3 cellular contexts compared by ENCODE assay signal in the genomic region with DNA sequence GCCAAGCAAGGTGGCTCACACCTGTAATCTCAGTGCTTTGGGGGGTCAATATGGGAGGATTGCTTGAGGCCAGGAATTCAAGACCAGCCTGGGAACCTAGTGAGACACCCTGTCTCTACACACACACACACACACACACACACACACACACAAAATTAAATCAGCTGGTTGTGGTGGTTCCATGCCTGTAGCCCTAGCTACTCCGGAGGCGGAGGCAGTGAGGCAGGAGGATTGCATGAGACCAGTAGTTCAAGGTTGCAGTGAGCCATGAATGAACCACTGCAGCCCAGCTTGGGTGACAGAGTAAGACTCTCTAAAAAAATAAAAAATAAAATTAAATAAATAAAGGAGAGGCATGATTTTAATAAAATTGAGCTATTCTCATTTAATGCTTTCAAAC.
TF ChIP-seq lines count a peak whose summit lies in the region.

No MANE protein-coding gene starts in this region.

TF ChIP-seq in HepG2, 621 proteins besides CTCF, POLR2A, EP300 and RAD21 (continues in another document):
- TF ChIP-seq ZMYM4 (CRISPR knock-in tag; IDR thresholded peaks at IDR 0.05) (no peak), ZNF530 (CRISPR knock-in tag; IDR thresholded peaks at IDR 0.05; ENCODE audit: low read depth) (no peak), ZNF883 (CRISPR knock-in tag; IDR thresholded peaks at IDR 0.05; ENCODE audit: not compliant biosample characterization) (no peak), ZNF496 (CRISPR knock-in tag; IDR thresholded peaks at IDR 0.05; ENCODE audit: insufficient replicate concordance) (no peak), ELF3 (CRISPR knock-in tag; IDR thresholded peaks at IDR 0.05) (no peak), SRY (CRISPR knock-in tag; IDR thresholded peaks at IDR 0.05) (no peak), SALL1 (CRISPR knock-in tag; IDR thresholded peaks at IDR 0.05) (peak; percentile 36; the same call in 1 of the 2 replicates), FLYWCH1 (CRISPR knock-in tag; IDR thresholded peaks at IDR 0.05) (no peak), POGZ (CRISPR knock-in tag; IDR thresholded peaks at IDR 0.05) (no peak), ZNF644 (CRISPR knock-in tag; IDR thresholded peaks at IDR 0.05; ENCODE audit: low read depth) (peak; percentile 45; the same call in 1 of the 2 replicates), ZZZ3 (CRISPR knock-in tag; IDR thresholded peaks at IDR 0.05; ENCODE audit: borderline replicate concordance) (no peak), SETDB1 (CRISPR knock-in tag; IDR thresholded peaks at IDR 0.05; ENCODE audit: borderline replicate concordance) (no peak), RORA (CRISPR knock-in tag; IDR thresholded peaks at IDR 0.05) (no peak)
- TF ChIP-seq, protein P1, sequence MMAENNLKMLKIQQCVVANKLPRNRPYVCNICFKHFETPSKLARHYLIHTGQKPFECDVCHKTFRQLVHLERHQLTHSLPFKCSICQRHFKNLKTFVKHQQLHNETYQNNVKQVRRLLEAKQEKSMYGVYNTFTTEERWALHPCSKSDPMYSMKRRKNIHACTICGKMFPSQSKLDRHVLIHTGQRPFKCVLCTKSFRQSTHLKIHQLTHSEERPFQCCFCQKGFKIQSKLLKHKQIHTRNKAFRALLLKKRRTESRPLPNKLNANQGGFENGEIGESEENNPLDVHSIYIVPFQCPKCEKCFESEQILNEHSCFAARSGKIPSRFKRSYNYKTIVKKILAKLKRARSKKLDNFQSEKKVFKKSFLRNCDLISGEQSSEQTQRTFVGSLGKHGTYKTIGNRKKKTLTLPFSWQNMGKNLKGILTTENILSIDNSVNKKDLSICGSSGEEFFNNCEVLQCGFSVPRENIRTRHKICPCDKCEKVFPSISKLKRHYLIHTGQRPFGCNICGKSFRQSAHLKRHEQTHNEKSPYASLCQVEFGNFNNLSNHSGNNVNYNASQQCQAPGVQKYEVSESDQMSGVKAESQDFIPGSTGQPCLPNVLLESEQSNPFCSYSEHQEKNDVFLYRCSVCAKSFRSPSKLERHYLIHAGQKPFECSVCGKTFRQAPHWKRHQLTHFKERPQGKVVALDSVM (CRISPR knock-in tag; IDR thresholded peaks at IDR 0.05), result peak; percentile 96
- TF ChIP-seq, protein P2, sequence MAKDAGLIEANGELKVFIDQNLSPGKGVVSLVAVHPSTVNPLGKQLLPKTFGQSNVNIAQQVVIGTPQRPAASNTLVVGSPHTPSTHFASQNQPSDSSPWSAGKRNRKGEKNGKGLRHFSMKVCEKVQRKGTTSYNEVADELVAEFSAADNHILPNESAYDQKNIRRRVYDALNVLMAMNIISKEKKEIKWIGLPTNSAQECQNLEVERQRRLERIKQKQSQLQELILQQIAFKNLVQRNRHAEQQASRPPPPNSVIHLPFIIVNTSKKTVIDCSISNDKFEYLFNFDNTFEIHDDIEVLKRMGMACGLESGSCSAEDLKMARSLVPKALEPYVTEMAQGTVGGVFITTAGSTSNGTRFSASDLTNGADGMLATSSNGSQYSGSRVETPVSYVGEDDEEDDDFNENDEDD (CRISPR knock-in tag; IDR thresholded peaks at IDR 0.05; ENCODE audit: borderline replicate concordance), result no peak
- TF ChIP-seq, protein P3, sequence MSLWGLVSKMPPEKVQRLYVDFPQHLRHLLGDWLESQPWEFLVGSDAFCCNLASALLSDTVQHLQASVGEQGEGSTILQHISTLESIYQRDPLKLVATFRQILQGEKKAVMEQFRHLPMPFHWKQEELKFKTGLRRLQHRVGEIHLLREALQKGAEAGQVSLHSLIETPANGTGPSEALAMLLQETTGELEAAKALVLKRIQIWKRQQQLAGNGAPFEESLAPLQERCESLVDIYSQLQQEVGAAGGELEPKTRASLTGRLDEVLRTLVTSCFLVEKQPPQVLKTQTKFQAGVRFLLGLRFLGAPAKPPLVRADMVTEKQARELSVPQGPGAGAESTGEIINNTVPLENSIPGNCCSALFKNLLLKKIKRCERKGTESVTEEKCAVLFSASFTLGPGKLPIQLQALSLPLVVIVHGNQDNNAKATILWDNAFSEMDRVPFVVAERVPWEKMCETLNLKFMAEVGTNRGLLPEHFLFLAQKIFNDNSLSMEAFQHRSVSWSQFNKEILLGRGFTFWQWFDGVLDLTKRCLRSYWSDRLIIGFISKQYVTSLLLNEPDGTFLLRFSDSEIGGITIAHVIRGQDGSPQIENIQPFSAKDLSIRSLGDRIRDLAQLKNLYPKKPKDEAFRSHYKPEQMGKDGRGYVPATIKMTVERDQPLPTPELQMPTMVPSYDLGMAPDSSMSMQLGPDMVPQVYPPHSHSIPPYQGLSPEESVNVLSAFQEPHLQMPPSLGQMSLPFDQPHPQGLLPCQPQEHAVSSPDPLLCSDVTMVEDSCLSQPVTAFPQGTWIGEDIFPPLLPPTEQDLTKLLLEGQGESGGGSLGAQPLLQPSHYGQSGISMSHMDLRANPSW (CRISPR knock-in tag; IDR thresholded peaks at IDR 0.05; ENCODE audit: borderline replicate concordance), result no peak

TF ChIP-seq in HEK293, 187 proteins besides CTCF, POLR2A, EP300 and RAD21:
- TF ChIP-seq OSR2 (tag by site-specific recombination; IDR thresholded peaks at IDR 0.05) (peak; percentile 32; the same call in 1 of the 2 replicates), EGR2 (tag by site-specific recombination; IDR thresholded peaks at IDR 0.05; ENCODE audit: low read depth) (peak; percentile 30; the same call in 1 of the 2 replicates), ZFHX2 (tag by site-specific recombination; conservative IDR thresholded peaks at IDR 0.05) (peak; percentile 35; the same call in 1 of the 2 replicates), ZNF621 (tag by site-specific recombination; IDR thresholded peaks at IDR 0.05) (no peak)
- TF ChIP-seq, protein P4, sequence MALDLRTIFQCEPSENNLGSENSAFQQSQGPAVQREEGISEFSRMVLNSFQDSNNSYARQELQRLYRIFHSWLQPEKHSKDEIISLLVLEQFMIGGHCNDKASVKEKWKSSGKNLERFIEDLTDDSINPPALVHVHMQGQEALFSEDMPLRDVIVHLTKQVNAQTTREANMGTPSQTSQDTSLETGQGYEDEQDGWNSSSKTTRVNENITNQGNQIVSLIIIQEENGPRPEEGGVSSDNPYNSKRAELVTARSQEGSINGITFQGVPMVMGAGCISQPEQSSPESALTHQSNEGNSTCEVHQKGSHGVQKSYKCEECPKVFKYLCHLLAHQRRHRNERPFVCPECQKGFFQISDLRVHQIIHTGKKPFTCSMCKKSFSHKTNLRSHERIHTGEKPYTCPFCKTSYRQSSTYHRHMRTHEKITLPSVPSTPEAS (tag by site-specific recombination; IDR thresholded peaks at IDR 0.05), result peak; percentile 53

TF ChIP-seq in H1, 55 proteins besides CTCF, POLR2A, EP300 and RAD21:
- TF ChIP-seq RXRA (IDR thresholded peaks at IDR 0.05; ENCODE audit: insufficient read depth, low read depth, low read length) (no peak), TEAD4 (IDR thresholded peaks at IDR 0.05; ENCODE audit: low read depth, low read length) (no peak), SAP30 (IDR thresholded peaks at IDR 0.05; ENCODE audit: insufficient read depth, insufficient replicate concordance, low read length) (no peak), CTBP2 (IDR thresholded peaks at IDR 0.05; ENCODE audit: borderline replicate concordance, insufficient read depth, insufficient read length, low read length) (no peak), KDM1A (IDR thresholded peaks at IDR 0.05; ENCODE audit: borderline replicate concordance, low read length) (no peak), NANOG (IDR thresholded peaks at IDR 0.05; ENCODE audit: insufficient read depth, low read depth, low read length, poor library complexity, severe bottlenecking) (no peak), ASH2L (IDR thresholded peaks at IDR 0.05; ENCODE audit: low read length) (no peak), TAF7 (optimal IDR thresholded peaks at IDR 0.05; ENCODE audit: borderline replicate concordance, low read depth, low read length) (no peak), JUN (IDR thresholded peaks at IDR 0.05; ENCODE audit: low read depth, low read length) (no peak), KDM4A (IDR thresholded peaks at IDR 0.05; ENCODE audit: low read depth, low read length, severe bottlenecking) (no peak), TAF1 (IDR thresholded peaks at IDR 0.05; ENCODE audit: low read depth, low read length) (no peak), CEBPB (IDR thresholded peaks at IDR 0.05; ENCODE audit: low read depth, low read length) (no peak), FOSL1 (IDR thresholded peaks at IDR 0.05; ENCODE audit: insufficient read depth, low read depth, low read length) (no peak), SUZ12 (IDR thresholded peaks at IDR 0.05; ENCODE audit: low read length) (no peak), EGR1 (IDR thresholded peaks at IDR 0.05; ENCODE audit: borderline replicate concordance, low read depth, low read length) (no peak), GABPA (IDR thresholded peaks at IDR 0.05; ENCODE audit: borderline replicate concordance, insufficient read depth, low read length) (no peak)
- TF ChIP-seq, protein P5, sequence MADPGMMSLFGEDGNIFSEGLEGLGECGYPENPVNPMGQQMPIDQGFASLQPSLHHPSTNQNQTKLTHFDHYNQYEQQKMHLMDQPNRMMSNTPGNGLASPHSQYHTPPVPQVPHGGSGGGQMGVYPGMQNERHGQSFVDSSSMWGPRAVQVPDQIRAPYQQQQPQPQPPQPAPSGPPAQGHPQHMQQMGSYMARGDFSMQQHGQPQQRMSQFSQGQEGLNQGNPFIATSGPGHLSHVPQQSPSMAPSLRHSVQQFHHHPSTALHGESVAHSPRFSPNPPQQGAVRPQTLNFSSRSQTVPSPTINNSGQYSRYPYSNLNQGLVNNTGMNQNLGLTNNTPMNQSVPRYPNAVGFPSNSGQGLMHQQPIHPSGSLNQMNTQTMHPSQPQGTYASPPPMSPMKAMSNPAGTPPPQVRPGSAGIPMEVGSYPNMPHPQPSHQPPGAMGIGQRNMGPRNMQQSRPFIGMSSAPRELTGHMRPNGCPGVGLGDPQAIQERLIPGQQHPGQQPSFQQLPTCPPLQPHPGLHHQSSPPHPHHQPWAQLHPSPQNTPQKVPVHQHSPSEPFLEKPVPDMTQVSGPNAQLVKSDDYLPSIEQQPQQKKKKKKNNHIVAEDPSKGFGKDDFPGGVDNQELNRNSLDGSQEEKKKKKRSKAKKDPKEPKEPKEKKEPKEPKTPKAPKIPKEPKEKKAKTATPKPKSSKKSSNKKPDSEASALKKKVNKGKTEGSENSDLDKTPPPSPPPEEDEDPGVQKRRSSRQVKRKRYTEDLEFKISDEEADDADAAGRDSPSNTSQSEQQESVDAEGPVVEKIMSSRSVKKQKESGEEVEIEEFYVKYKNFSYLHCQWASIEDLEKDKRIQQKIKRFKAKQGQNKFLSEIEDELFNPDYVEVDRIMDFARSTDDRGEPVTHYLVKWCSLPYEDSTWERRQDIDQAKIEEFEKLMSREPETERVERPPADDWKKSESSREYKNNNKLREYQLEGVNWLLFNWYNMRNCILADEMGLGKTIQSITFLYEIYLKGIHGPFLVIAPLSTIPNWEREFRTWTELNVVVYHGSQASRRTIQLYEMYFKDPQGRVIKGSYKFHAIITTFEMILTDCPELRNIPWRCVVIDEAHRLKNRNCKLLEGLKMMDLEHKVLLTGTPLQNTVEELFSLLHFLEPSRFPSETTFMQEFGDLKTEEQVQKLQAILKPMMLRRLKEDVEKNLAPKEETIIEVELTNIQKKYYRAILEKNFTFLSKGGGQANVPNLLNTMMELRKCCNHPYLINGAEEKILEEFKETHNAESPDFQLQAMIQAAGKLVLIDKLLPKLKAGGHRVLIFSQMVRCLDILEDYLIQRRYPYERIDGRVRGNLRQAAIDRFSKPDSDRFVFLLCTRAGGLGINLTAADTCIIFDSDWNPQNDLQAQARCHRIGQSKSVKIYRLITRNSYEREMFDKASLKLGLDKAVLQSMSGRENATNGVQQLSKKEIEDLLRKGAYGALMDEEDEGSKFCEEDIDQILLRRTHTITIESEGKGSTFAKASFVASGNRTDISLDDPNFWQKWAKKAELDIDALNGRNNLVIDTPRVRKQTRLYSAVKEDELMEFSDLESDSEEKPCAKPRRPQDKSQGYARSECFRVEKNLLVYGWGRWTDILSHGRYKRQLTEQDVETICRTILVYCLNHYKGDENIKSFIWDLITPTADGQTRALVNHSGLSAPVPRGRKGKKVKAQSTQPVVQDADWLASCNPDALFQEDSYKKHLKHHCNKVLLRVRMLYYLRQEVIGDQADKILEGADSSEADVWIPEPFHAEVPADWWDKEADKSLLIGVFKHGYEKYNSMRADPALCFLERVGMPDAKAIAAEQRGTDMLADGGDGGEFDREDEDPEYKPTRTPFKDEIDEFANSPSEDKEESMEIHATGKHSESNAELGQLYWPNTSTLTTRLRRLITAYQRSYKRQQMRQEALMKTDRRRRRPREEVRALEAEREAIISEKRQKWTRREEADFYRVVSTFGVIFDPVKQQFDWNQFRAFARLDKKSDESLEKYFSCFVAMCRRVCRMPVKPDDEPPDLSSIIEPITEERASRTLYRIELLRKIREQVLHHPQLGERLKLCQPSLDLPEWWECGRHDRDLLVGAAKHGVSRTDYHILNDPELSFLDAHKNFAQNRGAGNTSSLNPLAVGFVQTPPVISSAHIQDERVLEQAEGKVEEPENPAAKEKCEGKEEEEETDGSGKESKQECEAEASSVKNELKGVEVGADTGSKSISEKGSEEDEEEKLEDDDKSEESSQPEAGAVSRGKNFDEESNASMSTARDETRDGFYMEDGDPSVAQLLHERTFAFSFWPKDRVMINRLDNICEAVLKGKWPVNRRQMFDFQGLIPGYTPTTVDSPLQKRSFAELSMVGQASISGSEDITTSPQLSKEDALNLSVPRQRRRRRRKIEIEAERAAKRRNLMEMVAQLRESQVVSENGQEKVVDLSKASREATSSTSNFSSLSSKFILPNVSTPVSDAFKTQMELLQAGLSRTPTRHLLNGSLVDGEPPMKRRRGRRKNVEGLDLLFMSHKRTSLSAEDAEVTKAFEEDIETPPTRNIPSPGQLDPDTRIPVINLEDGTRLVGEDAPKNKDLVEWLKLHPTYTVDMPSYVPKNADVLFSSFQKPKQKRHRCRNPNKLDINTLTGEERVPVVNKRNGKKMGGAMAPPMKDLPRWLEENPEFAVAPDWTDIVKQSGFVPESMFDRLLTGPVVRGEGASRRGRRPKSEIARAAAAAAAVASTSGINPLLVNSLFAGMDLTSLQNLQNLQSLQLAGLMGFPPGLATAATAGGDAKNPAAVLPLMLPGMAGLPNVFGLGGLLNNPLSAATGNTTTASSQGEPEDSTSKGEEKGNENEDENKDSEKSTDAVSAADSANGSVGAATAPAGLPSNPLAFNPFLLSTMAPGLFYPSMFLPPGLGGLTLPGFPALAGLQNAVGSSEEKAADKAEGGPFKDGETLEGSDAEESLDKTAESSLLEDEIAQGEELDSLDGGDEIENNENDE (IDR thresholded peaks at IDR 0.05; ENCODE audit: insufficient replicate concordance, low read length), result no peak
- TF ChIP-seq, protein P6, sequence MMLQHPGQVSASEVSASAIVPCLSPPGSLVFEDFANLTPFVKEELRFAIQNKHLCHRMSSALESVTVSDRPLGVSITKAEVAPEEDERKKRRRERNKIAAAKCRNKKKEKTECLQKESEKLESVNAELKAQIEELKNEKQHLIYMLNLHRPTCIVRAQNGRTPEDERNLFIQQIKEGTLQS (IDR thresholded peaks at IDR 0.05; ENCODE audit: insufficient read depth, low read depth, low read length), result no peak
- TF ChIP-seq, protein P7, sequence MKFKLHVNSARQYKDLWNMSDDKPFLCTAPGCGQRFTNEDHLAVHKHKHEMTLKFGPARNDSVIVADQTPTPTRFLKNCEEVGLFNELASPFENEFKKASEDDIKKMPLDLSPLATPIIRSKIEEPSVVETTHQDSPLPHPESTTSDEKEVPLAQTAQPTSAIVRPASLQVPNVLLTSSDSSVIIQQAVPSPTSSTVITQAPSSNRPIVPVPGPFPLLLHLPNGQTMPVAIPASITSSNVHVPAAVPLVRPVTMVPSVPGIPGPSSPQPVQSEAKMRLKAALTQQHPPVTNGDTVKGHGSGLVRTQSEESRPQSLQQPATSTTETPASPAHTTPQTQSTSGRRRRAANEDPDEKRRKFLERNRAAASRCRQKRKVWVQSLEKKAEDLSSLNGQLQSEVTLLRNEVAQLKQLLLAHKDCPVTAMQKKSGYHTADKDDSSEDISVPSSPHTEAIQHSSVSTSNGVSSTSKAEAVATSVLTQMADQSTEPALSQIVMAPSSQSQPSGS (IDR thresholded peaks at IDR 0.05; ENCODE audit: low read length), result no peak
